In the genomic region with DNA sequence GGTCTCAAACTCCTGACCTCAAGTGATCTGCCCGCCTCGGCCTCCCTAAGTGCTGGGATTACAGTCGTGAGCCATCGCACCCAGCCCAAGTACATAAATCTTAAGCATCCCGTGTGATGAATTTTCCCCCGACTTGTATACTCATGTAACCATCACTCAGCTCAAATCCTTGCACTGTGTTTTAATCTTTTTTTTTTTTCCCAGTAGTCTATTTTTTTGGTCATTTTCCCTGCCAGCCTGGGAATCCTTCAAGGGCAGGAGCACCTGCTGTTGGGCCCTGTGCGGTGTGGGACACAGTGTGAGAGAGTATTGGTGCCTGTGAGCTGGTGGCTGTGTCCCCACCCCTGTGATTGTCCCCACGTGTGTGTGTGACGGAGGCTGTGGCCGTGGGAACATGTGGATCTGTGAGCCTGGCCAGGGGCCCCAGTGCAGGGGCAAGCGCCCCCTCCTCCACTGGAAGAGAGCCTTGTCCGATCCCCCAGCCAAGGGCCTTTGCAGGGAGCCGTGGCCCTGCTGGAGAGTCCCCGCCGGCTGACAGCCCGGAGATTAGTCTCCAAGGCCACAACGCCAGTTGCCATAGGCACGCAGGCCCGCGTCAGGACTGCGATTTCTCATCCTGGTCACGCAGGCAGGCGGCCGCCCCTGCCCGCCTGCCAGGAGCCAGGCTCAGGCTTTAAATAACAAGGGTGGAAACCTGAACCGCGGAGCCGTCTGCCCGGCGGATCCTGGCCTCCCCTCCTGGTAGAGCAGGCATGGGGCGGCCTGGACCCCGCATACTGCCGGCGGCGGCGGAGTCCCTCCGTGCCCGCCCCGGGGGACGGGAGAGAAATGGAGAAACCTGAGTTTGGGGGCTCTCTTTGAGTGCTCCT, we compare ENCODE assay signal across 1 cellular context.
TF ChIP-seq lines count a peak whose summit lies in the region.

No MANE protein-coding gene starts in this region.

TF ChIP-seq in HCT116, 20 proteins besides CTCF, POLR2A, EP300 and RAD21 (continued from another document):
- TF ChIP-seq REST (IDR thresholded peaks at IDR 0.05; ENCODE audit: low read depth) (no peak), TCF7L2 (IDR thresholded peaks at IDR 0.05; ENCODE audit: borderline replicate concordance, extremely low read depth, insufficient read depth, insufficient read length) (no peak), CEBPB (IDR thresholded peaks at IDR 0.05; ENCODE audit: low read depth) (no peak), FOSL1 (IDR thresholded peaks at IDR 0.05; ENCODE audit: low read depth) (no peak), SP1 (IDR thresholded peaks at IDR 0.05; ENCODE audit: low read depth) (no peak), ELF1 (IDR thresholded peaks at IDR 0.05; ENCODE audit: borderline replicate concordance, low read depth) (no peak), POLR2AphosphoS5 (IDR thresholded peaks at IDR 0.05; ENCODE audit: low read depth, low read length) (no peak), EGR1 (IDR thresholded peaks at IDR 0.05; ENCODE audit: low read depth) (no peak), JUND (IDR thresholded peaks at IDR 0.05) (no peak)
- TF ChIP-seq, protein P1, sequence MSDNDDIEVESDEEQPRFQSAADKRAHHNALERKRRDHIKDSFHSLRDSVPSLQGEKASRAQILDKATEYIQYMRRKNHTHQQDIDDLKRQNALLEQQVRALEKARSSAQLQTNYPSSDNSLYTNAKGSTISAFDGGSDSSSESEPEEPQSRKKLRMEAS (IDR thresholded peaks at IDR 0.05), result no peak
